In the genomic region with DNA sequence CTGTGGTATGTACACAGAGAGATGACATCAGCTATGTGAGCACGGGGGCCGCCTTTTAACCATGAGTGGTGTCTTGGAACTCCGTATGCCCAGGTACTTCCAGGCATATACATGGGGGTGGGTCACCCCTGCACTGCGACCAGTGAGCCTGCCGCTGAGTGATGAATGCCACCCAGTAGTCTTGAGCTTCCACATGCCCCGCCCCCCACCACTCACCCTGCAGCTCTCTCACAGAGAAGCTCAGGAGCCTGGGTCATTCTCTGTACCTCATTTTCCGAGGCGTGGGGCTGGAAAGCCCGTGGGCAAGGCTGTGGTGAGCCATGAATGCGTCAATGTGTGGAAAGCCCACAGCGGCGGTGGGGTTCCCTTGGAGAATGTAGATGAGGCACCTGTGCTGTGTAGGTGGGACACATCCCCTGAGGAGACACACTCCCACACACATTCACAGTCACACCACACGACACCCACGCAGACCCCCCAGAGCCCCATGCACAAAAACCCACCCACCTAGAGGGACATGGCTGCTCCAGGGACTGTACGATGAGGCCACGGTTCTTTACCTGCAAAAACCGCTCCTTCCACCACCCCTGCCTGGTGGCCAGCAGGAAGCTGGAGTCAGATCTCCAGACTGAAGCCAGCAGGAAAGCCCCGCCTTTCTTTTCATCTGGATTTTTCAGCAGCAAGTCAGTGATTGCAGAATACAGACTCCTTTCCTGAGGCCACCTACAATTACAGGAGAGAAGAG, we compare ENCODE assay signal across 24 cellular contexts.
DNase-seq lines count a peak whose midpoint lies in the region; ATAC-seq and TF ChIP-seq lines count a peak whose summit lies in the region.
"Had no signal": no experiment of that assay in that cellular context is flagged by ENCODE, and none has a peak within 500 bp of the region (broad histone marks: within the 10 kb centered on the region; RNA-seq: fewer than 3 reads in every experiment).

No MANE protein-coding gene starts in this region.

- H3K27me3 Mint-ChIP-seq in H9 (ENCODE audit: low read depth), result no peaks in the 10 kb centered on the region; the same call in 1 of the 2 replicates
- H3K27me3 Mint-ChIP-seq in activated naive CD8-positive, alpha-beta T cell treated with anti-CD3 and anti-CD28 coated beads, Interleukin-2, amount 50 U/mL, for 24 hours, result peaks cover 8% of the 10 kb centered on the region

- H3K4me1 ChIP-seq in H9 (ENCODE audit: insufficient read depth, low read length) (peaks cover 6% of the 10 kb centered on the region; the same call in 1 of the 2 replicates), mucosa of descending colon (ENCODE audit: low read depth) (peaks cover 3% of the 10 kb centered on the region)
- H3K4me1 ChIP-seq: prostate gland, SJCRH30, tibial artery had no signal

- H3K27ac Mint-ChIP-seq in H9, result no peak overlapping the region; a peak in 1 of 7 replicates
- H3K27ac Mint-ChIP-seq in activated naive CD8-positive, alpha-beta T cell treated with anti-CD3 and anti-CD28 coated beads, Interleukin-2, amount 50 U/mL, for 24 hours, result no peak overlapping the region
- H3K27ac Mint-ChIP-seq: CD8-positive, alpha-beta memory T cell; memory B cell had no signal

- H3T11ph ChIP-seq in H9 (ENCODE audit: low read length), result no peak overlapping the region

- H3K79me2 ChIP-seq in H9 (ENCODE audit: insufficient read depth, low read length), result no peaks in the 10 kb centered on the region

- H4K5ac ChIP-seq in H9 (ENCODE audit: insufficient read length, low read depth, low read length), result no peak overlapping the region

- no peak overlapping the region for H2BK5ac ChIP-seq in H9 (ENCODE audit: insufficient read length, low read length)

- no peaks in the 10 kb centered on the region for H3K79me1 ChIP-seq in H9 (ENCODE audit: insufficient read depth, low read depth, low read length, poor library complexity, severe bottlenecking)

- H3K4me3 ChIP-seq in mucosa of descending colon, result no peak overlapping the region
- H3K4me3 ChIP-seq: prostate gland, SJCRH30, tibial artery had no signal

- peak; percentile 15 for DNase-seq in activated CD4-positive, alpha-beta T cell treated with anti-CD3 and anti-CD28 coated beads for 48 hours
- DNase-seq in activated CD4-positive, alpha-beta T cell treated with anti-CD3 and anti-CD28 coated beads, Interleukin-2, amount 50 U/mL, for 4 hours, result no peak
- DNase-seq in H9 (no peak), mucosa of descending colon (no peak), NCI-H1417 (lab: John Stamatoyannopoulos, UW) (no peak), SK-N-DZ (ENCODE audit: low spot score) (no peak), pons (ENCODE audit: low spot score) (no peak)
- peak; percentile 25 for DNase-seq in activated naive CD8-positive, alpha-beta T cell treated with anti-CD3 and anti-CD28 coated beads, Interleukin-2, amount 50 U/mL, for 24 hours
- DNase-seq: activated CD4-positive, CD25-positive, alpha-beta regulatory T cell treated with anti-CD3 and anti-CD28 coated beads, Interleukin-2, amount 50 U/mL, for 72 hours; activated gamma-delta T cell treated with Interleukin-2 at 50 U/mL for 16 hours; activated T-cell treated with anti-CD3 and anti-CD28 coated beads, Interleukin-2, amount 50 U/mL, for 1 hour; amniotic stem cell; CD8-positive, alpha-beta memory T cell; DMS 273 treated with DMSO at 0.1 percent for 48 hours; kidney glomerular epithelial cell; NCI-H187 treated with DMSO at 0.1 percent for 48 hours; NCI-H526 treated with DMSO at 0.1 percent for 48 hours; SJCRH30; T-helper 1 cell; tibial artery had no signal

- H4K91ac ChIP-seq in H9 (ENCODE audit: insufficient read length, low read depth, low read length), result no peak overlapping the region

- H3K56ac ChIP-seq in H9 (ENCODE audit: insufficient read length, low read depth, low read length), result no peak overlapping the region

- no peaks in the 10 kb centered on the region for H3K9me3 ChIP-seq in H9 (ENCODE audit: control insufficient read depth, low read depth, low read length)
- H3K9me3 ChIP-seq in mucosa of descending colon, result no peaks in the 10 kb centered on the region
- H3K9me3 ChIP-seq: prostate gland, SJCRH30, tibial artery had no signal

- H2AK5ac ChIP-seq in H9 (ENCODE audit: insufficient read length, low read length), result no peak overlapping the region

- H3K23ac ChIP-seq in H9 (ENCODE audit: insufficient read length, low read depth, low read length), result no peak overlapping the region

- H3K14ac ChIP-seq in H9 (ENCODE audit: insufficient read depth, low read length), result no peak overlapping the region

- H2BK120ac ChIP-seq in H9 (ENCODE audit: low read depth, low read length, poor library complexity, severe bottlenecking), result no peak overlapping the region

- TF ChIP-seq CTCF in H9 (conservative IDR thresholded peaks at IDR 0.05) (no peak), mucosa of descending colon (IDR thresholded peaks at IDR 0.05) (no peak)

- H3K4me2 ChIP-seq in H9 (ENCODE audit: insufficient read depth, insufficient read length, low read length), result no peak overlapping the region

- ATAC-seq in activated naive CD8-positive, alpha-beta T cell treated with anti-CD3 and anti-CD28 coated beads, Interleukin-2, amount 50 U/mL, for 24 hours, result peak; percentile 61
- ATAC-seq in mucosa of descending colon, result peak; percentile 57

- no peaks in the 10 kb centered on the region for H3K27me3 ChIP-seq in H9 (ENCODE audit: insufficient read depth, low read length)
- H3K27me3 ChIP-seq: brain microvascular endothelial cell, SJCRH30 had no signal

- H2BK12ac ChIP-seq in H9 (ENCODE audit: insufficient read length, low read depth, low read length), result no peak overlapping the region

- H3K36me3 ChIP-seq in mucosa of descending colon (ENCODE audit: low read depth), result no peaks in the 10 kb centered on the region
- H3K36me3 ChIP-seq: brain microvascular endothelial cell, prostate gland, SJCRH30, tibial artery had no signal

- no peaks in the 10 kb centered on the region for H4K20me1 ChIP-seq in H9 (ENCODE audit: control insufficient read depth, insufficient read depth, insufficient read length)

- peak overlapping the region; percentile 1 for H2AFZ ChIP-seq in H9 (ENCODE audit: low read length)

- no peaks in the 10 kb centered on the region for H3K23me2 ChIP-seq in H9 (ENCODE audit: insufficient read length, low read depth, low read length, poor library complexity, severe bottlenecking)

- no peak overlapping the region for H3K9ac ChIP-seq in H9 (ENCODE audit: extremely low read depth, insufficient read length, low read length)

- no peaks in the 10 kb centered on the region for H3K36me3 Mint-ChIP-seq in H9 (ENCODE audit: insufficient read depth in 1 of 3, low read depth in 3 of 3)
- H3K36me3 Mint-ChIP-seq in activated naive CD8-positive, alpha-beta T cell treated with anti-CD3 and anti-CD28 coated beads, Interleukin-2, amount 50 U/mL, for 24 hours (ENCODE audit: low read depth), result no peaks in the 10 kb centered on the region
- H3K36me3 Mint-ChIP-seq: CD8-positive, alpha-beta memory T cell; memory B cell had no signal

- H3K9me3 Mint-ChIP-seq in H9, result no peaks in the 10 kb centered on the region; a peak in 1 of 5 replicates
- no peaks in the 10 kb centered on the region for H3K9me3 Mint-ChIP-seq in activated naive CD8-positive, alpha-beta T cell treated with anti-CD3 and anti-CD28 coated beads, Interleukin-2, amount 50 U/mL, for 24 hours
- H3K9me3 Mint-ChIP-seq: CD8-positive, alpha-beta memory T cell; memory B cell had no signal

- intact Hi-C loops in mucosa of descending colon (cut with DNase I, micrococcal nuclease), result no loop called here

- no peak overlapping the region for H3K4me3 Mint-ChIP-seq in H9
- no peak overlapping the region for H3K4me3 Mint-ChIP-seq in activated naive CD8-positive, alpha-beta T cell treated with anti-CD3 and anti-CD28 coated beads, Interleukin-2, amount 50 U/mL, for 24 hours
- H3K4me3 Mint-ChIP-seq: CD8-positive, alpha-beta memory T cell; memory B cell had no signal

- no peak overlapping the region for H3K27ac ChIP-seq in H9 (ENCODE audit: insufficient read length, low read depth, low read length)
- H3K27ac ChIP-seq: brain microvascular endothelial cell, epithelial cell of prostate, prostate gland, SJCRH30, tibial artery had no signal

- H3K4ac ChIP-seq in H9 (ENCODE audit: low read depth, low read length), result no peak overlapping the region

- no peak overlapping the region for H4K8ac ChIP-seq in H9 (replicated peaks; ENCODE audit: insufficient read length, low read depth, low read length)

- peaks cover 18 to 22% of the 10 kb centered on the region in 2 experiments for H3K4me1 Mint-ChIP-seq in H9
- peaks cover 3% of the 10 kb centered on the region for H3K4me1 Mint-ChIP-seq in activated naive CD8-positive, alpha-beta T cell treated with anti-CD3 and anti-CD28 coated beads, Interleukin-2, amount 50 U/mL, for 24 hours
- H3K4me1 Mint-ChIP-seq: CD8-positive, alpha-beta memory T cell; memory B cell had no signal

- H2BK20ac ChIP-seq in H9 (ENCODE audit: low read depth, low read length, poor library complexity, severe bottlenecking), result no peak overlapping the region

- H3K18ac ChIP-seq in H9 (ENCODE audit: insufficient read length, low read depth, low read length), result no peak overlapping the region

- H2BK15ac ChIP-seq in H9 (ENCODE audit: low read depth, low read length), result no peak overlapping the region

- WGBS in H9 (ENCODE audit: extremely low coverage, insufficient read length, low lambda C conversion rate), result no CpG with 5 or more reads among the region's 18 CpGs

Comparison
In these comparisons a context has a peak if more than half of its experiments do, and no peak if none do; other contexts are left out.
1. DNase-seq: peak in activated CD4-positive, alpha-beta T cell treated with anti-CD3 and anti-CD28 coated beads for 48 hours (single experiment) and activated naive CD8-positive, alpha-beta T cell treated with anti-CD3 and anti-CD28 coated beads, Interleukin-2, amount 50 U/mL, for 24 hours (single experiment); none in activated CD4-positive, alpha-beta T cell treated with anti-CD3 and anti-CD28 coated beads, Interleukin-2, amount 50 U/mL, for 4 hours (0 of 2), H9 (single experiment), mucosa of descending colon (0 of 3), NCI-H1417 (0 of 3), SK-N-DZ (single experiment) and pons (single experiment).